28 cellular contexts compared by ENCODE assay signal in genomic region chr9:26205316-26205715, GRCh38.
"Had no signal": no experiment of that assay in that cellular context is flagged by ENCODE, and none has a peak within 500 bp of the region (broad histone marks: within the 10 kb centered on the region; RNA-seq: fewer than 3 reads in every experiment).

No MANE protein-coding gene starts in this region.

- H3K4me1 Mint-ChIP-seq: endodermal cell; mesothelial cell of epicardium; naive thymus-derived CD4-positive, alpha-beta T cell; stimulated activated memory B cell treated with anti-CD40 and anti-IgM and Interleukin-4, amounts not matched to agents 10 μg/mL and 1 μg/mL and 100 μg/mL, for 72 hours had no signal

- H3K4me1 ChIP-seq: heart right ventricle, left lung, prostate gland, sigmoid colon, spleen, transverse colon, upper lobe of right lung, uterus had no signal

- H3K4me3 ChIP-seq: heart right ventricle, left lung, mucosa of descending colon, prostate gland, sigmoid colon, skin epidermis, spleen, thoracic aorta, transverse colon, upper lobe of right lung, uterus had no signal

- H3K9me3 ChIP-seq: left lung, mucosa of descending colon, prostate gland, sigmoid colon, spleen, thoracic aorta, transverse colon, upper lobe of right lung, uterus had no signal

- H3K27me3 Mint-ChIP-seq: naive thymus-derived CD4-positive, alpha-beta T cell; stimulated activated memory B cell treated with anti-CD40 and anti-IgM and Interleukin-4, amounts not matched to agents 10 μg/mL and 1 μg/mL and 100 μg/mL, for 72 hours; stimulated activated naive CD8-positive, alpha-beta T cell treated with anti-CD3 and anti-CD28 coated beads, Interleukin-15, Interleukin-2, amounts not matched to agents 100 ng/mL and 50 ng/mL, for 24 hours had no signal

- H3K27ac ChIP-seq: epithelial cell of prostate, heart right ventricle, left lung, prostate gland, sigmoid colon, skin epidermis, spleen, thoracic aorta, transverse colon, upper lobe of right lung, uterus had no signal

- DNase-seq: cortex of kidney; endodermal cell; foreskin melanocyte; glutamatergic neuron; heart right ventricle; hippocampal formation; left cardiac atrium; left lung; mesenchymal stem cell; mucosa of descending colon; naive thymus-derived CD4-positive, alpha-beta T cell; nucleus accumbens; right cardiac atrium; sigmoid colon; spleen; stimulated activated CD4-positive, alpha-beta T cell treated with anti-CD3 and anti-CD28 coated beads, Interleukin-4, amount 100 ng/mL, for 4 hours; transverse colon; upper lobe of right lung; uterus had no signal

- H3K27me3 ChIP-seq: heart right ventricle, left lung, sigmoid colon, spleen, transverse colon, upper lobe of right lung, uterus had no signal

- ATAC-seq: esophagus mucosa; heart right ventricle; left cardiac atrium; left lung; mucosa of descending colon; naive thymus-derived CD4-positive, alpha-beta T cell; right cardiac atrium; stimulated activated memory B cell treated with anti-CD40 and anti-IgM and Interleukin-4, amounts not matched to agents 10 μg/mL and 1 μg/mL and 100 μg/mL, for 72 hours; upper lobe of right lung had no signal

- H3K9me3 Mint-ChIP-seq: endodermal cell; mesothelial cell of epicardium; nephron; stimulated activated naive CD8-positive, alpha-beta T cell treated with anti-CD3 and anti-CD28 coated beads, Interleukin-15, Interleukin-2, amounts not matched to agents 100 ng/mL and 50 ng/mL, for 24 hours had no signal

- H3K4me3 Mint-ChIP-seq: endodermal cell; mesothelial cell of epicardium; naive thymus-derived CD4-positive, alpha-beta T cell; nephron; stimulated activated memory B cell treated with anti-CD40 and anti-IgM and Interleukin-4, amounts not matched to agents 10 μg/mL and 1 μg/mL and 100 μg/mL, for 72 hours; stimulated activated naive CD8-positive, alpha-beta T cell treated with anti-CD3 and anti-CD28 coated beads, Interleukin-15, Interleukin-2, amounts not matched to agents 100 ng/mL and 50 ng/mL, for 24 hours had no signal

- H3K27ac Mint-ChIP-seq: endodermal cell; mesothelial cell of epicardium; naive thymus-derived CD4-positive, alpha-beta T cell; nephron; stimulated activated memory B cell treated with anti-CD40 and anti-IgM and Interleukin-4, amounts not matched to agents 10 μg/mL and 1 μg/mL and 100 μg/mL, for 72 hours; stimulated activated naive CD8-positive, alpha-beta T cell treated with anti-CD3 and anti-CD28 coated beads, Interleukin-15, Interleukin-2, amounts not matched to agents 100 ng/mL and 50 ng/mL, for 24 hours had no signal

- H3K36me3 ChIP-seq: heart right ventricle, left lung, prostate gland, sigmoid colon, spleen, thoracic aorta, transverse colon, upper lobe of right lung, uterus had no signal

- H3K36me3 Mint-ChIP-seq: mesothelial cell of epicardium; naive thymus-derived CD4-positive, alpha-beta T cell; stimulated activated memory B cell treated with anti-CD40 and anti-IgM and Interleukin-4, amounts not matched to agents 10 μg/mL and 1 μg/mL and 100 μg/mL, for 72 hours had no signal
